ENCODE assay signal across 2 cellular contexts in the genomic region with DNA sequence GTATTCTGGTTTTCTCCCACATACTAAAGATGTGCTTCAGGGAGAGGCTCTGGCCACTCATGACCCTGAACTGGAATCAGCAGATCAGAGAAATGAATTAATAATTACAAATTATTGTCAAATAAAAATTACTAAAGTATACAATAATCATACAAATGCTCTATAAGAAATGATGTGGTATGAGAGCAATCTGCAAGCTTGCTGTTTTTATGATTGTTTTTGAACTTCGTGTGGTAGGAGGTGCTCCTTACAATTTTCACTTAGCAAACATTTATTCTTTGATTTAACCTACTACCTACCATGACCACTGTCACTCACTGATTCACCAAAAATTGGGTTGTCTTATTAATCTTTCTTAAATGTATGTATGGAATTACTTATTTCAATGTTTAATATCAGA.
TF ChIP-seq lines count a peak whose summit lies in the region.

No MANE protein-coding gene starts in this region.

TF ChIP-seq in A549, 52 proteins besides CTCF, POLR2A, EP300 and RAD21:
- TF ChIP-seq RCOR1 (IDR thresholded peaks at IDR 0.05; ENCODE audit: low read depth, low read length): no peak
- no peak for TF ChIP-seq MAX (IDR thresholded peaks at IDR 0.05)
- TF ChIP-seq MAFK (IDR thresholded peaks at IDR 0.05; ENCODE audit: partially characterized antibody): peak; percentile 77
- no peak for TF ChIP-seq GATA3 (IDR thresholded peaks at IDR 0.05; ENCODE audit: borderline replicate concordance)

TF ChIP-seq in IMR-90, 13 proteins besides CTCF, POLR2A, EP300 and RAD21:
- no peak for TF ChIP-seq RCOR1 (IDR thresholded peaks at IDR 0.05; ENCODE audit: insufficient replicate concordance, low read length)
- no peak for TF ChIP-seq RFX5 (IDR thresholded peaks at IDR 0.05; ENCODE audit: low read depth, low read length)
- peak; percentile 61 for TF ChIP-seq MAFK (IDR thresholded peaks at IDR 0.05; ENCODE audit: low read depth, low read length)
- TF ChIP-seq CEBPB (IDR thresholded peaks at IDR 0.05; ENCODE audit: low read depth, low read length): no peak
- TF ChIP-seq CHD1 (IDR thresholded peaks at IDR 0.05; ENCODE audit: low read depth, low read length): no peak
- no peak for TF ChIP-seq MXI1 (IDR thresholded peaks at IDR 0.05; ENCODE audit: borderline replicate concordance, low read depth, low read length)
